Comparison of ENCODE assay signal across 24 cellular contexts in genomic region chr11:126101930-126102283, GRCh38. TPM values are rescaled to one million over a fixed set of nuclear protein-coding genes. Genes with fewer than 3 reads are reported as not detected.
A peak's percentile ranks its signal among the peaks of the same experiment; 100 is the strongest.
DNase-seq lines count a peak whose midpoint lies in the region; TF ChIP-seq lines count a peak whose summit lies in the region.
"Had no signal": no experiment of that assay in that cellular context is flagged by ENCODE, and none has a peak within 500 bp of the region (broad histone marks: within the 10 kb centered on the region; RNA-seq: fewer than 3 reads in every experiment).

No MANE protein-coding gene starts in this region.

- H3K36me3 ChIP-seq in Karpas-422 (ENCODE audit: insufficient read depth, low read length) (no peaks in the 10 kb centered on the region), endodermal cell (ENCODE audit: control insufficient read depth, insufficient read depth, low read length) (no peaks in the 10 kb centered on the region), sigmoid colon (no peaks in the 10 kb centered on the region)
- H3K36me3 ChIP-seq: gastrocnemius medialis had no signal

- peaks cover 29% of the 10 kb centered on the region for H3K4me1 Mint-ChIP-seq in endodermal cell
- H3K4me1 Mint-ChIP-seq in nephron progenitor cell: peaks cover 92% of the 10 kb centered on the region
- H3K4me1 Mint-ChIP-seq: activated T-helper 17 cell treated with anti-CD3 and anti-CD28 coated beads, Interleukin-2, amount 50 U/mL, for 72 hours had no signal

- peak overlapping the region; percentile 23 for H3K4me2 ChIP-seq in Karpas-422 (ENCODE audit: low read depth, low read length, poor library complexity, severe bottlenecking)

- H3K27me3 Mint-ChIP-seq in endodermal cell (ENCODE audit: insufficient read depth) (peaks cover 14% of the 10 kb centered on the region), nephron progenitor cell (ENCODE audit: low read depth, poor library complexity) (peaks cover 7% of the 10 kb centered on the region)
- H3K27me3 Mint-ChIP-seq: activated T-helper 17 cell treated with anti-CD3 and anti-CD28 coated beads, Interleukin-2, amount 50 U/mL, for 72 hours had no signal

- H4K20me1 ChIP-seq in Karpas-422 (ENCODE audit: insufficient read depth, low read depth, low read length): no peaks in the 10 kb centered on the region

- no peak overlapping the region for H2AFZ ChIP-seq in Karpas-422 (ENCODE audit: low read length)

- intact Hi-C loops in sigmoid colon (cut with DNase I): no loop called here

- TF ChIP-seq POLR2A in sigmoid colon (IDR thresholded peaks at IDR 0.05): no peak

- no peak overlapping the region for H3K27ac Mint-ChIP-seq in endodermal cell
- H3K27ac Mint-ChIP-seq in nephron progenitor cell: peak overlapping the region; percentile 84
- H3K27ac Mint-ChIP-seq: activated T-helper 17 cell treated with anti-CD3 and anti-CD28 coated beads, Interleukin-2, amount 50 U/mL, for 72 hours had no signal

- H3K9me3 ChIP-seq in Karpas-422 (ENCODE audit: low read length) (no peaks in the 10 kb centered on the region), endodermal cell (ENCODE audit: control insufficient read depth, low read length) (no peaks in the 10 kb centered on the region), sigmoid colon (no peaks in the 10 kb centered on the region)
- H3K9me3 ChIP-seq: gastrocnemius medialis, testis had no signal

- TF ChIP-seq CTCF in endodermal cell (conservative IDR thresholded peaks at IDR 0.05) (no peak), nephron progenitor cell (IDR thresholded peaks at IDR 0.05) (no peak), sigmoid colon (IDR thresholded peaks at IDR 0.05) (no peak)

- H3K4me3 ChIP-seq in Karpas-422 (ENCODE audit: low read length) (no peak overlapping the region), endodermal cell (ENCODE audit: low read length) (no peak overlapping the region), sigmoid colon (no peak overlapping the region)
- H3K4me3 ChIP-seq: gastrocnemius medialis, GM12878, testis had no signal

- H3K27me3 ChIP-seq in Karpas-422 (ENCODE audit: low read length) (no peaks in the 10 kb centered on the region), endodermal cell (ENCODE audit: control insufficient read depth, insufficient read depth, low read length, poor library complexity, severe bottlenecking) (peaks cover 15% of the 10 kb centered on the region), sigmoid colon (no peaks in the 10 kb centered on the region)
- H3K27me3 ChIP-seq: gastrocnemius medialis, testis had no signal

- TF ChIP-seq EP300 in sigmoid colon (IDR thresholded peaks at IDR 0.05): no peak

- H3K9me3 Mint-ChIP-seq in endodermal cell: no peaks in the 10 kb centered on the region
- H3K9me3 Mint-ChIP-seq in nephron progenitor cell: no peaks in the 10 kb centered on the region
- H3K9me3 Mint-ChIP-seq: activated T-helper 17 cell treated with anti-CD3 and anti-CD28 coated beads, Interleukin-2, amount 50 U/mL, for 72 hours had no signal

- peaks cover 55% of the 10 kb centered on the region for H3K4me1 ChIP-seq in Karpas-422 (ENCODE audit: low read length)
- H3K4me1 ChIP-seq in endodermal cell (ENCODE audit: control insufficient read depth, insufficient read depth, low read length): peaks cover 2% of the 10 kb centered on the region
- peaks cover 0 to 30% (median 22%) of the 10 kb centered on the region in 4 donors for H3K4me1 ChIP-seq in sigmoid colon
- H3K4me1 ChIP-seq: gastrocnemius medialis had no signal

- no peak overlapping the region for H3K4me3 Mint-ChIP-seq in endodermal cell
- peak overlapping the region; percentile 9 for H3K4me3 Mint-ChIP-seq in nephron progenitor cell
- H3K4me3 Mint-ChIP-seq: activated T-helper 17 cell treated with anti-CD3 and anti-CD28 coated beads, Interleukin-2, amount 50 U/mL, for 72 hours had no signal

- no peak overlapping the region for H3K9ac ChIP-seq in Karpas-422 (ENCODE audit: low read length)
- no peak overlapping the region for H3K9ac ChIP-seq in endodermal cell (ENCODE audit: extremely low read depth, low read length, poor library complexity, severe bottlenecking)

- H3K36me3 Mint-ChIP-seq in endodermal cell (ENCODE audit: low read depth) (no peaks in the 10 kb centered on the region), nephron progenitor cell (ENCODE audit: low read depth) (no peaks in the 10 kb centered on the region)

- no peaks in the 10 kb centered on the region for H3K79me2 ChIP-seq in Karpas-422 (ENCODE audit: low read length)

- WGBS in endodermal cell (ENCODE audit: insufficient coverage in 1 of 2, insufficient read length in 1 of 2), 2 experiments: 97 to 100% methylated on average over 1 to 5 of the region's 5 CpGs
- 84 to 88% methylated on average over 5 of the region's 5 CpGs for WGBS in sigmoid colon, 2 donors

- no peaks in the 10 kb centered on the region for H3K9me2 ChIP-seq in Karpas-422 (replicated peaks; ENCODE audit: insufficient read depth, low read length)

- DNase-seq in Karpas-422 (no peak), endodermal cell (no peak), nephron progenitor cell (no peak), sigmoid colon (no peak), NCI-H1930 (lab: John Stamatoyannopoulos, UW) (no peak), COLO668 (lab: John Stamatoyannopoulos, UW; ENCODE audit: unreplicated experiment) (no peak), Kasumi-1 (lab: John Stamatoyannopoulos, UW) (no peak)
- DNase-seq in activated CD4-positive, alpha-beta T cell treated with anti-CD3 and anti-CD28 coated beads, Interleukin-2, amount 50 U/mL, for 4 hours: no peak
- DNase-seq: activated naive CD4-positive, alpha-beta T cell treated with anti-CD3 and anti-CD28 coated beads, Interleukin-2, amount 50 U/mL, for 16 hours; amniotic stem cell; gastrocnemius medialis; hippocampal formation; NCI-H146; NCI-H2107; NCI-H345; NCI-H748 treated with DMSO at 0.1 percent for 48 hours; occipital lobe; SHP77; stimulated activated CD4-positive, alpha-beta T cell treated with anti-CD3 and anti-CD28 coated beads, Interleukin-1b, Interleukin-23, amount 100 ng/mL, for 48 hours; stimulated activated naive CD8-positive, alpha-beta T cell treated with anti-CD3 and anti-CD28 coated beads, Interleukin-15, Interleukin-2, amounts not matched to agents 100 U/mL and 50 U/mL, for 24 hours had no signal

- no peak overlapping the region for H3K27ac ChIP-seq in Karpas-422 (ENCODE audit: low read length)
- H3K27ac ChIP-seq in endodermal cell (ENCODE audit: low read depth, low read length): peak overlapping the region; percentile 100
- peak overlapping the region in 3 of 4 donors; percentile 67 to 73 (median 71) for H3K27ac ChIP-seq in sigmoid colon
- H3K27ac ChIP-seq: gastrocnemius medialis, HL-60 had no signal

RNA-seq across cellular contexts. Expression of gene CDON, which starts 39.2 kb away (rescaled TPM):
- 0.36 and 2.1 TPM in 2 replicates for total RNA-seq in Karpas-422 (2014; rRNA removed; shearing (Covaris generic); ENCODE audit: low replicate concordance)
- total RNA-seq in endodermal cell (10 to 100 TPM; 19.2 to 24.5 TPM), sigmoid colon (10 to 100 TPM; 48.9 to 88.1 (median 66.3) TPM)
- polyA plus RNA-seq in endodermal cell (2013, experiment 1 of 2): 88.2 TPM
- 73.3 TPM for polyA plus RNA-seq in endodermal cell (2013, experiment 2 of 2)
- polyA plus RNA-seq in sigmoid colon: 1 to 10 TPM in 1 of 3 donors, under 1 TPM in 2; under 0.01 to 3.4 (median 0.60) TPM
